ENCODE assay signal across 26 cellular contexts in genomic region chr2:220270506-220271070, GRCh38.
DNase-seq lines count a peak whose midpoint lies in the region; ATAC-seq and TF ChIP-seq lines count a peak whose summit lies in the region.
"Had no signal": no experiment of that assay in that cellular context is flagged by ENCODE, and none has a peak within 500 bp of the region (broad histone marks: within the 10 kb centered on the region; RNA-seq: fewer than 3 reads in every experiment).

No MANE protein-coding gene starts in this region.

- WGBS in mammary epithelial cell (ENCODE audit: low coverage, missing lambda C conversion rate) = 6% methylated on average over 1 of the region's 1 CpG

- in situ Hi-C loops in ACHN (cut with HindIII; ENCODE audit: low pct_ligation_motif_present, low pct_unique_long_range_greater_than_20kb, low sequenced_read_pairs) = no loop called here
- in situ Hi-C loops in mammary epithelial cell (cut with MboI; ENCODE audit: low sequenced_read_pairs in 2 of 2) = no loop called here

- dilution Hi-C loops in mammary epithelial cell (cut with HindIII; ENCODE audit: low sequenced_read_pairs) = no loop called here

- no peak overlapping the region for H3K9ac ChIP-seq in mammary epithelial cell (ENCODE audit: insufficient read depth, low read length)
- H3K9ac ChIP-seq: BLaER1 treated with 17β-estradiol and CSF1 and Interleukin-3, amounts not matched to agents 10 nM and 100 nM had no signal

- H3K27ac ChIP-seq in mammary epithelial cell (ENCODE audit: insufficient read depth, low read depth, low read length) = no peak overlapping the region
- H3K27ac ChIP-seq: BLaER1 treated with 17β-estradiol and CSF1 and Interleukin-3, amounts not matched to agents 10 nM and 100 nM; dorsolateral prefrontal cortex; pancreas; Peyer's patch; spleen; tibial nerve had no signal

- H4K20me1 ChIP-seq in mammary epithelial cell (ENCODE audit: insufficient read depth, low read length) = no peaks in the 10 kb centered on the region
- H4K20me1 ChIP-seq: BLaER1 treated with 17β-estradiol and CSF1 and Interleukin-3, amounts not matched to agents 10 nM and 100 nM had no signal

- DNase-seq in ACHN = peak; percentile 22
- DNase-seq in NCI-H1417 (lab: John Stamatoyannopoulos, UW) = peak in 2 of 3 experiments; percentile 67 to 89
- peak; percentile 49 for DNase-seq in mammary epithelial cell
- DNase-seq in left kidney (ENCODE audit: low read depth, low spot score) = peak; percentile 15
- DNase-seq in HPDE6-E6E7 (ENCODE audit: extremely low spot score) = no peak
- DNase-seq: activated B cell treated with CpG ODN at 0.5 μM for 24 hours; activated CD8-positive, alpha-beta memory T cell treated with anti-CD3 and anti-CD28 coated beads, Interleukin-2, amount 10 ng/mL, durations not matched to agents 7 days and 5 days; activated naive CD4-positive, alpha-beta T cell; activated T-cell treated with anti-CD3 and anti-CD28 coated beads, Interleukin-2, amount 50 U/mL, for 48 hours; cerebellar nuclear complex; COR-L47; dorsolateral prefrontal cortex; islet precursor cell; NCI-H1092; NCI-H2107; NCI-H510A treated with DMSO at 0.1 percent for 48 hours; pancreas; Peyer's patch; right cardiac atrium; spleen had no signal

- no peaks in the 10 kb centered on the region for H3K36me3 ChIP-seq in mammary epithelial cell (ENCODE audit: insufficient read depth, low read length)
- H3K36me3 ChIP-seq: BLaER1 treated with 17β-estradiol and CSF1 and Interleukin-3, amounts not matched to agents 10 nM and 100 nM; pancreas; Peyer's patch; spleen; tibial nerve had no signal

- H3K79me2 ChIP-seq in mammary epithelial cell (ENCODE audit: insufficient read depth, low read length) = no peaks in the 10 kb centered on the region

- H3K9me3 ChIP-seq in mammary epithelial cell (replicated peaks; ENCODE audit: insufficient read depth, low read length) = no peaks in the 10 kb centered on the region
- H3K9me3 ChIP-seq: BLaER1 treated with 17β-estradiol and CSF1 and Interleukin-3, amounts not matched to agents 10 nM and 100 nM; pancreas; Peyer's patch; spleen; tibial nerve had no signal

- TF ChIP-seq CTCF in mammary epithelial cell (conservative IDR thresholded peaks at IDR 0.05 in 1 of 2, IDR thresholded peaks at IDR 0.05 in 1 of 2; ENCODE audit: extremely low read depth in 1 of 2, insufficient read depth in 1 of 2, low read depth in 1 of 2, low read length in 2 of 2) = no peak

- no TSS peak for BruUV-seq in mammary epithelial cell (replicated peaks; lab: Mats Ljungman, UMichigan)

- peaks cover 15% of the 10 kb centered on the region for H3K4me1 ChIP-seq in mammary epithelial cell (ENCODE audit: insufficient read depth, low read length)
- H3K4me1 ChIP-seq: BLaER1 treated with 17β-estradiol and CSF1 and Interleukin-3, amounts not matched to agents 10 nM and 100 nM; Peyer's patch; spleen; tibial nerve had no signal

- intact Hi-C loops in mammary epithelial cell (cut with micrococcal nuclease) = loop anchor here (10.0 kb wide), 1 partner anchor 536 kb away; no protein-coding TSS in a partner anchor

- ATAC-seq in GM19328 (IDR thresholded peaks at IDR 0.05; ENCODE audit: unreplicated experiment) = no peak
- no peak for ATAC-seq in HG03571 (IDR thresholded peaks at IDR 0.05; ENCODE audit: unreplicated experiment)
- ATAC-seq: activated CD8-positive, alpha-beta memory T cell treated with anti-CD3 and anti-CD28 coated beads, Interleukin-2, amount 10 ng/mL, durations not matched to agents 7 days and 5 days; GM12878; right cardiac atrium had no signal

- no peaks in the 10 kb centered on the region for H3K27me3 ChIP-seq in mammary epithelial cell (ENCODE audit: insufficient read depth, low read length)
- H3K27me3 ChIP-seq: BLaER1 treated with 17β-estradiol and CSF1 and Interleukin-3, amounts not matched to agents 10 nM and 100 nM; dorsolateral prefrontal cortex; pancreas; Peyer's patch; spleen; tibial nerve had no signal

- H2AFZ ChIP-seq in mammary epithelial cell (ENCODE audit: low read depth, low read length) = no peak overlapping the region

- H3K4me2 ChIP-seq in mammary epithelial cell (ENCODE audit: insufficient read depth, low read depth, low read length) = peak overlapping the region; percentile 2
- H3K4me2 ChIP-seq: BLaER1 treated with 17β-estradiol and CSF1 and Interleukin-3, amounts not matched to agents 10 nM and 100 nM had no signal

- H3K4me3 ChIP-seq in mammary epithelial cell (replicated peaks in 1 of 3; ENCODE audit: insufficient read depth in 1 of 3, low read depth in 2 of 3, low read length in 3 of 3) = no peak overlapping the region
- H3K4me3 ChIP-seq: BLaER1 treated with 17β-estradiol and CSF1 and Interleukin-3, amounts not matched to agents 10 nM and 100 nM; dorsolateral prefrontal cortex; GM12878; lung; pancreas; Peyer's patch; spleen; tibial nerve had no signal

- CTCF ChIA-PET in mammary epithelial cell (lab: Charles Lee; ENCODE audit: low non-redundant PET) = no interaction called here
